Comparison of ENCODE assay signal across 1 cellular context in genomic region chr14:94175403-94176146, GRCh38.
TF ChIP-seq lines count a peak whose summit lies in the region.

No MANE protein-coding gene starts in this region.

TF ChIP-seq in SK-N-SH, 30 proteins besides CTCF, POLR2A, EP300 and RAD21 (continued from another document):
- no peak for TF ChIP-seq USF1 (IDR thresholded peaks at IDR 0.05; ENCODE audit: borderline replicate concordance, low read depth)
- no peak for TF ChIP-seq NRF1 (IDR thresholded peaks at IDR 0.05; ENCODE audit: low read depth, low read length)
- TF ChIP-seq ELF1 (IDR thresholded peaks at IDR 0.05): no peak
- no peak for TF ChIP-seq GABPA (IDR thresholded peaks at IDR 0.05; ENCODE audit: low read depth)
- TF ChIP-seq JUND (IDR thresholded peaks at IDR 0.05): no peak
- TF ChIP-seq NFIC (IDR thresholded peaks at IDR 0.05; ENCODE audit: borderline replicate concordance): no peak
